1 cellular context compared by ENCODE assay signal in genomic region chr9:110256392-110257096, GRCh38.
TF ChIP-seq lines count a peak whose summit lies in the region.

Gene TXN, minus strand, starts transcription at chr9:110256507. Its CDS starts 72 bp downstream, at chr9:110256435.

TF ChIP-seq in HepG2, 621 proteins besides CTCF, POLR2A, EP300 and RAD21 (continued from another document and continues in another):
- TF ChIP-seq, protein P1, sequence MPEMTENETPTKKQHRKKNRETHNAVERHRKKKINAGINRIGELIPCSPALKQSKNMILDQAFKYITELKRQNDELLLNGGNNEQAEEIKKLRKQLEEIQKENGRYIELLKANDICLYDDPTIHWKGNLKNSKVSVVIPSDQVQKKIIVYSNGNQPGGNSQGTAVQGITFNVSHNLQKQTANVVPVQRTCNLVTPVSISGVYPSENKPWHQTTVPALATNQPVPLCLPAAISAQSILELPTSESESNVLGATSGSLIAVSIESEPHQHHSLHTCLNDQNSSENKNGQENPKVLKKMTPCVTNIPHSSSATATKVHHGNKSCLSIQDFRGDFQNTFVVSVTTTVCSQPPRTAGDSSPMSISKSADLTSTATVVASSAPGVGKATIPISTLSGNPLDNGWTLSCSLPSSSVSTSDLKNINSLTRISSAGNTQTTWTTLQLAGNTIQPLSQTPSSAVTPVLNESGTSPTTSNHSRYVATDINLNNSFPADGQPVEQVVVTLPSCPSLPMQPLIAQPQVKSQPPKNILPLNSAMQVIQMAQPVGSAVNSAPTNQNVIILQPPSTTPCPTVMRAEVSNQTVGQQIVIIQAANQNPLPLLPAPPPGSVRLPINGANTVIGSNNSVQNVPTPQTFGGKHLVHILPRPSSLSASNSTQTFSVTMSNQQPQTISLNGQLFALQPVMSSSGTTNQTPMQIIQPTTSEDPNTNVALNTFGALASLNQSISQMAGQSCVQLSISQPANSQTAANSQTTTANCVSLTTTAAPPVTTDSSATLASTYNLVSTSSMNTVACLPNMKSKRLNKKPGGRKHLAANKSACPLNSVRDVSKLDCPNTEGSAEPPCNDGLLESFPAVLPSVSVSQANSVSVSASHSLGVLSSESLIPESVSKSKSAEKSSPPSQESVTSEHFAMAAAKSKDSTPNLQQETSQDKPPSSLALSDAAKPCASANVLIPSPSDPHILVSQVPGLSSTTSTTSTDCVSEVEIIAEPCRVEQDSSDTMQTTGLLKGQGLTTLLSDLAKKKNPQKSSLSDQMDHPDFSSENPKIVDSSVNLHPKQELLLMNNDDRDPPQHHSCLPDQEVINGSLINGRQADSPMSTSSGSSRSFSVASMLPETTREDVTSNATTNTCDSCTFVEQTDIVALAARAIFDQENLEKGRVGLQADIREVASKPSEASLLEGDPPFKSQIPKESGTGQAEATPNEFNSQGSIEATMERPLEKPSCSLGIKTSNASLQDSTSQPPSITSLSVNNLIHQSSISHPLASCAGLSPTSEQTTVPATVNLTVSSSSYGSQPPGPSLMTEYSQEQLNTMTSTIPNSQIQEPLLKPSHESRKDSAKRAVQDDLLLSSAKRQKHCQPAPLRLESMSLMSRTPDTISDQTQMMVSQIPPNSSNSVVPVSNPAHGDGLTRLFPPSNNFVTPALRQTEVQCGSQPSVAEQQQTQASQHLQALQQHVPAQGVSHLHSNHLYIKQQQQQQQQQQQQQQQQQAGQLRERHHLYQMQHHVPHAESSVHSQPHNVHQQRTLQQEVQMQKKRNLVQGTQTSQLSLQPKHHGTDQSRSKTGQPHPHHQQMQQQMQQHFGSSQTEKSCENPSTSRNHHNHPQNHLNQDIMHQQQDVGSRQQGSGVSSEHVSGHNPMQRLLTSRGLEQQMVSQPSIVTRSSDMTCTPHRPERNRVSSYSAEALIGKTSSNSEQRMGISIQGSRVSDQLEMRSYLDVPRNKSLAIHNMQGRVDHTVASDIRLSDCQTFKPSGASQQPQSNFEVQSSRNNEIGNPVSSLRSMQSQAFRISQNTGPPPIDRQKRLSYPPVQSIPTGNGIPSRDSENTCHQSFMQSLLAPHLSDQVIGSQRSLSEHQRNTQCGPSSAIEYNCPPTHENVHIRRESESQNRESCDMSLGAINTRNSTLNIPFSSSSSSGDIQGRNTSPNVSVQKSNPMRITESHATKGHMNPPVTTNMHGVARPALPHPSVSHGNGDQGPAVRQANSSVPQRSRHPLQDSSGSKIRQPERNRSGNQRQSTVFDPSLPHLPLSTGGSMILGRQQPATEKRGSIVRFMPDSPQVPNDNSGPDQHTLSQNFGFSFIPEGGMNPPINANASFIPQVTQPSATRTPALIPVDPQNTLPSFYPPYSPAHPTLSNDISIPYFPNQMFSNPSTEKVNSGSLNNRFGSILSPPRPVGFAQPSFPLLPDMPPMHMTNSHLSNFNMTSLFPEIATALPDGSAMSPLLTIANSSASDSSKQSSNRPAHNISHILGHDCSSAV (CRISPR knock-in tag; IDR thresholded peaks at IDR 0.05; ENCODE audit: borderline replicate concordance) = no peak
- TF ChIP-seq ZNF441 (CRISPR knock-in tag; IDR thresholded peaks at IDR 0.05; ENCODE audit: borderline replicate concordance) = peak; percentile 47
- TF ChIP-seq ATAD3A (CRISPR knock-in tag; IDR thresholded peaks at IDR 0.05) = no peak
- 0 out of 2 replicates have a peak, but pooled peaks have one; percentile 34 for TF ChIP-seq AHDC1 (CRISPR knock-in tag; IDR thresholded peaks at IDR 0.05; ENCODE audit: borderline replicate concordance)
- TF ChIP-seq RFX5 (IDR thresholded peaks at IDR 0.05; ENCODE audit: low read depth, low read length) = no peak
- TF ChIP-seq MEIS2 (CRISPR knock-in tag; IDR thresholded peaks at IDR 0.05) = peak; percentile 37
- TF ChIP-seq TFAP4 (IDR thresholded peaks at IDR 0.05; ENCODE audit: borderline replicate concordance, low read depth) = peak; percentile 74; the same call in 1 of the 2 replicates
- TF ChIP-seq POLR2AphosphoS5 (IDR thresholded peaks at IDR 0.05; ENCODE audit: low read depth, low read length) = peak; percentile 97
- TF ChIP-seq KDM2A (CRISPR knock-in tag; IDR thresholded peaks at IDR 0.05; ENCODE audit: borderline replicate concordance, low read depth) = peak; percentile 15; the same call in 1 of the 2 replicates
- TF ChIP-seq SALL1 (CRISPR knock-in tag; IDR thresholded peaks at IDR 0.05) = peak; percentile 69
- TF ChIP-seq, protein P2, sequence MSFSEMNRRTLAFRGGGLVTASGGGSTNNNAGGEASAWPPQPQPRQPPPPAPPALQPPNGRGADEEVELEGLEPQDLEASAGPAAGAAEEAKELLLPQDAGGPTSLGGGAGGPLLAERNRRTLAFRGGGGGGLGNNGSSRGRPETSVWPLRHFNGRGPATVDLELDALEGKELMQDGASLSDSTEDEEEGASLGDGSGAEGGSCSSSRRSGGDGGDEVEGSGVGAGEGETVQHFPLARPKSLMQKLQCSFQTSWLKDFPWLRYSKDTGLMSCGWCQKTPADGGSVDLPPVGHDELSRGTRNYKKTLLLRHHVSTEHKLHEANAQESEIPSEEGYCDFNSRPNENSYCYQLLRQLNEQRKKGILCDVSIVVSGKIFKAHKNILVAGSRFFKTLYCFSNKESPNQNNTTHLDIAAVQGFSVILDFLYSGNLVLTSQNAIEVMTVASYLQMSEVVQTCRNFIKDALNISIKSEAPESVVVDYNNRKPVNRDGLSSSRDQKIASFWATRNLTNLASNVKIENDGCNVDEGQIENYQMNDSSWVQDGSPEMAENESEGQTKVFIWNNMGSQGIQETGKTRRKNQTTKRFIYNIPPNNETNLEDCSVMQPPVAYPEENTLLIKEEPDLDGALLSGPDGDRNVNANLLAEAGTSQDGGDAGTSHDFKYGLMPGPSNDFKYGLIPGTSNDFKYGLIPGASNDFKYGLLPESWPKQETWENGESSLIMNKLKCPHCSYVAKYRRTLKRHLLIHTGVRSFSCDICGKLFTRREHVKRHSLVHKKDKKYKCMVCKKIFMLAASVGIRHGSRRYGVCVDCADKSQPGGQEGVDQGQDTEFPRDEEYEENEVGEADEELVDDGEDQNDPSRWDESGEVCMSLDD (CRISPR knock-in tag; IDR thresholded peaks at IDR 0.05; ENCODE audit: borderline replicate concordance) = peak; percentile 99
- TF ChIP-seq, protein P3, sequence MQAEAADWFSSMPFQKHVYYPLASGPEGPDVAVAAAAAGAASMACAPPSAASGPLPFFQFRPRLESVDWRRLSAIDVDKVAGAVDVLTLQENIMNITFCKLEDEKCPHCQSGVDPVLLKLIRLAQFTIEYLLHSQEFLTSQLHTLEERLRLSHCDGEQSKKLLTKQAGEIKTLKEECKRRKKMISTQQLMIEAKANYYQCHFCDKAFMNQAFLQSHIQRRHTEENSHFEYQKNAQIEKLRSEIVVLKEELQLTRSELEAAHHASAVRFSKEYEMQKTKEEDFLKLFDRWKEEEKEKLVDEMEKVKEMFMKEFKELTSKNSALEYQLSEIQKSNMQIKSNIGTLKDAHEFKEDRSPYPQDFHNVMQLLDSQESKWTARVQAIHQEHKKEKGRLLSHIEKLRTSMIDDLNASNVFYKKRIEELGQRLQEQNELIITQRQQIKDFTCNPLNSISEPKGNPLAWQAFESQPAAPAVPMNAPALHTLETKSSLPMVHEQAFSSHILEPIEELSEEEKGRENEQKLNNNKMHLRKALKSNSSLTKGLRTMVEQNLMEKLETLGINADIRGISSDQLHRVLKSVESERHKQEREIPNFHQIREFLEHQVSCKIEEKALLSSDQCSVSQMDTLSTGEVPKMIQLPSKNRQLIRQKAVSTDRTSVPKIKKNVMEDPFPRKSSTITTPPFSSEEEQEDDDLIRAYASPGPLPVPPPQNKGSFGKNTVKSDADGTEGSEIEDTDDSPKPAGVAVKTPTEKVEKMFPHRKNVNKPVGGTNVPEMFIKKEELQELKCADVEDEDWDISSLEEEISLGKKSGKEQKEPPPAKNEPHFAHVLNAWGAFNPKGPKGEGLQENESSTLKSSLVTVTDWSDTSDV (CRISPR knock-in tag; IDR thresholded peaks at IDR 0.05) = 0 out of 2 replicates have a peak, but pooled peaks have one; percentile 55
- no peak for TF ChIP-seq ZBTB46 (CRISPR knock-in tag; IDR thresholded peaks at IDR 0.05; ENCODE audit: borderline replicate concordance)
- TF ChIP-seq ZBTB39 (CRISPR knock-in tag; IDR thresholded peaks at IDR 0.05) = 0 out of 2 replicates have a peak, but pooled peaks have one; percentile 38
- TF ChIP-seq TGIF2 (CRISPR knock-in tag; IDR thresholded peaks at IDR 0.05) = peak; percentile 24; the same call in 1 of the 2 replicates
- peak; percentile 23; the same call in 1 of the 2 replicates for TF ChIP-seq IRF2 (CRISPR knock-in tag; IDR thresholded peaks at IDR 0.05)
- no peak for TF ChIP-seq ZKSCAN1 (IDR thresholded peaks at IDR 0.05; ENCODE audit: low read length)
- no peak for TF ChIP-seq MXD3 (CRISPR knock-in tag; IDR thresholded peaks at IDR 0.05)
